ENCODE assay signal across 30 cellular contexts in the genomic region with DNA sequence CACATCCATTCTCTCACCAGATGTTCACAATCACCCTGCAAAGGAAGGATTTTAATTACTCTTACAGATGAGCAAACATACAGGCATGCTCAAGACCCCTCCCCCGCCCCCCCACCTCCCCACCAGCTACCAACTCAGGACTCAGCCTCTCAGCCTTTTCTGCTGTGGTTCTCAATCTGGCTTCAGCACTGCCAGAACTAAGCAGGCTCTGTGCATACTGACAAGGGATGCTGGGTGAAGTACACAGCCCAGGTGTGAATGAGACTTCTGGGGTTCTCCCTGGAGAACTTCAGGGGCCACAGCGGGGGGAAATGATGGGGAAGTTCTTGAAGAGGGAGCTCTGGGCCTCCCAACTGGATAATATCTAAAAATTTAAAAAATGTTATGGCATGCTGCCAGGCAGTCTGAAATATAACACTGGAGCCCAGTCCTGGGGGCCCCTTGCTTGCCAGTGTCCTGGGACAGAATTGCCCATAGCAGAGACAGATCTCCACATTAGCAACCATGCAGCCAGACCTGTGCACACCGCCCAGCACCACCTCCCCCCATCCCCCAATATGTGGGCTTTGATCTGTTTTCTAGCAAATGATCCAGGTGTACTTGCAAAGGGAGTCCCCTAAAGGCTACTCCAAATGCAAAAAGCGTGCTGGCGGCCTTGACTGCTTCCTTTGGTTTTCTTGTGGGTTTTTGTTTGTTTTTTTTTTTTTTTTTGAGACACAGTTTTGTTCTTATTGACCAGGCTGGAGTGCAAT. TPM values are rescaled to one million over a fixed set of nuclear protein-coding genes. Genes with fewer than 3 reads are reported as not detected.
DNase-seq lines count a peak whose midpoint lies in the region; ATAC-seq and TF ChIP-seq lines count a peak whose summit lies in the region.
"Had no signal": no experiment of that assay in that cellular context is flagged by ENCODE, and none has a peak within 500 bp of the region (broad histone marks: within the 10 kb centered on the region; RNA-seq: fewer than 3 reads in every experiment).

No MANE protein-coding gene starts in this region.

- no peak overlapping the region for H2BK20ac ChIP-seq in IMR-90 (ENCODE audit: low read depth, low read length)

- H3K27me3 Mint-ChIP-seq in naive thymus-derived CD4-positive, alpha-beta T cell, result no peaks in the 10 kb centered on the region
- H3K27me3 Mint-ChIP-seq: activated CD4-positive, alpha-beta T cell treated with anti-CD3 and anti-CD28 coated beads for 36 hours; activated T-cell treated with anti-CD3 and anti-CD28 coated beads, Interleukin-2, amount 50 U/mL, for 24 hours had no signal

- H3K4me1 Mint-ChIP-seq in naive thymus-derived CD4-positive, alpha-beta T cell, result no peaks in the 10 kb centered on the region
- H3K4me1 Mint-ChIP-seq: activated CD4-positive, alpha-beta T cell treated with anti-CD3 and anti-CD28 coated beads for 36 hours had no signal

- H3K4me3 ChIP-seq in AG10803 (ENCODE audit: low read length) (no peak overlapping the region), IMR-90 (ENCODE audit: insufficient read depth, low read depth, low read length) (no peak overlapping the region)
- H3K4me3 ChIP-seq in naive thymus-derived CD4-positive, alpha-beta T cell (ENCODE audit: low read length), result no peak overlapping the region
- H3K4me3 ChIP-seq: BLaER1 treated with 17β-estradiol and CSF1 and Interleukin-3, amounts not matched to agents 10 nM and 100 nM; coronary artery; psoas muscle; stomach; tibial artery had no signal

- peak overlapping the region in 2 of 9 donors; percentile 31 to 36 for H3K27ac Mint-ChIP-seq in naive thymus-derived CD4-positive, alpha-beta T cell
- H3K27ac Mint-ChIP-seq: activated CD4-positive, alpha-beta T cell treated with anti-CD3 and anti-CD28 coated beads for 36 hours; activated T-cell treated with anti-CD3 and anti-CD28 coated beads, Interleukin-2, amount 50 U/mL, for 24 hours; effector memory CD8-positive, alpha-beta T cell had no signal

- DNase-seq in AG10803 (ENCODE audit: low read depth) (peak; percentile 44), IMR-90 (peak; percentile 14), amniotic epithelial cell (ENCODE audit: low read depth) (peak; percentile 28), iris pigment epithelial cell (ENCODE audit: low read depth) (peak; percentile 23), NCI-H2196 treated with DMSO at 0.1 percent for 48 hours (lab: John Stamatoyannopoulos, UW; ENCODE audit: unreplicated experiment) (no peak), midbrain (lab: John Stamatoyannopoulos, UW) (no peak)
- no peak for DNase-seq in naive thymus-derived CD4-positive, alpha-beta T cell
- DNase-seq: activated CD4-positive, alpha-beta T cell treated with anti-CD3 and anti-CD28 coated beads for 36 hours; activated gamma-delta T cell treated with Interleukin-2 at 50 U/mL for 16 hours; activated T-cell treated with anti-CD3 and anti-CD28 coated beads, Interleukin-2, amount 50 U/mL, for 24 hours; Caco-2; effector memory CD8-positive, alpha-beta T cell; glutamatergic neuron; MM.1S; NCI-H1417 treated with DMSO at 0.1 percent for 48 hours; NCI-H446 treated with DMSO at 0.1 percent for 48 hours; PC-3; psoas muscle; stimulated activated CD8-positive, alpha-beta memory T cell treated with anti-CD3 and anti-CD28 coated beads, Interleukin-4, amount 100 ng/mL, for 48 hours; stomach; tibial artery had no signal

- no peaks in the 10 kb centered on the region for H3K27me3 ChIP-seq in IMR-90 (ENCODE audit: control insufficient read depth, insufficient read depth, low read length)
- no peaks in the 10 kb centered on the region for H3K27me3 ChIP-seq in naive thymus-derived CD4-positive, alpha-beta T cell (ENCODE audit: control insufficient read depth in 2 of 2, insufficient read depth in 2 of 2, low read length in 2 of 2)
- H3K27me3 ChIP-seq: BLaER1 treated with 17β-estradiol and CSF1 and Interleukin-3, amounts not matched to agents 10 nM and 100 nM; neutrophil; stomach; tibial artery had no signal

- H3K4me2 ChIP-seq in IMR-90 (ENCODE audit: low read depth, low read length), result peak overlapping the region; percentile 30; the same call in 1 of the 2 replicates
- H3K4me2 ChIP-seq: BLaER1 treated with 17β-estradiol and CSF1 and Interleukin-3, amounts not matched to agents 10 nM and 100 nM had no signal

- no peak overlapping the region for H2AK9ac ChIP-seq in IMR-90 (replicated peaks; ENCODE audit: low read depth, low read length, poor library complexity)

- dilution Hi-C loops in IMR-90 (cut with HindIII; ENCODE audit: low sequenced_read_pairs, unreplicated experiment), result no loop called here

- H3K14ac ChIP-seq in IMR-90 (replicated peaks; ENCODE audit: low read depth, low read length), result no peak overlapping the region

- H3K9me3 ChIP-seq in IMR-90 (ENCODE audit: control insufficient read depth, insufficient read depth, low read length), result peaks cover 11% of the 10 kb centered on the region
- peaks cover 0 to 16% (median 0%) of the 10 kb centered on the region in 3 experiments for H3K9me3 ChIP-seq in naive thymus-derived CD4-positive, alpha-beta T cell (ENCODE audit: control insufficient read depth in 2 of 3, low read length in 3 of 3)
- H3K9me3 ChIP-seq: Caco-2, neutrophil, psoas muscle had no signal

- H3K23ac ChIP-seq in IMR-90 (ENCODE audit: low read depth, low read length), result no peak overlapping the region

- H3K18ac ChIP-seq in IMR-90 (ENCODE audit: low read depth, low read length), result no peak overlapping the region; the same call in 1 of the 2 replicates

- H3K56ac ChIP-seq in IMR-90 (ENCODE audit: extremely low read depth, insufficient read depth, low read length), result no peak overlapping the region

- H2AFZ ChIP-seq in IMR-90 (replicated peaks; ENCODE audit: low read length, poor library complexity), result no peak overlapping the region

- no peak overlapping the region; the same call in 1 of the 2 replicates for H3K27ac ChIP-seq in IMR-90 (ENCODE audit: insufficient read depth, low read length)
- H3K27ac ChIP-seq in naive thymus-derived CD4-positive, alpha-beta T cell (ENCODE audit: low read depth, low read length), result no peak overlapping the region
- H3K27ac ChIP-seq: BLaER1 treated with 17β-estradiol and CSF1 and Interleukin-3, amounts not matched to agents 10 nM and 100 nM; coronary artery; neutrophil; stomach; tibial artery had no signal

- peaks cover 8% of the 10 kb centered on the region; the same call in 1 of the 2 replicates for H3K9me1 ChIP-seq in IMR-90 (ENCODE audit: insufficient read depth, low read length)

- H3K9me3 Mint-ChIP-seq in naive thymus-derived CD4-positive, alpha-beta T cell, result peaks cover 0 to 57% (median 17%) of the 10 kb centered on the region in 11 donors

- BruUV-seq in IMR-90 (replicated peaks; lab: Mats Ljungman, UMichigan), result no TSS peak

- no peak overlapping the region for H2BK15ac ChIP-seq in IMR-90 (ENCODE audit: low read depth, low read length)

- ATAC-seq in IMR-90 (ENCODE audit: low read depth), result peak; percentile 68
- ATAC-seq in HG03442 (IDR thresholded peaks at IDR 0.05; ENCODE audit: unreplicated experiment), result no peak
- ATAC-seq in naive thymus-derived CD4-positive, alpha-beta T cell, result no peak
- ATAC-seq: activated CD4-positive, alpha-beta T cell treated with anti-CD3 and anti-CD28 coated beads for 36 hours; effector memory CD8-positive, alpha-beta T cell; HCT116; PC-3 had no signal

- H4K8ac ChIP-seq in IMR-90 (ENCODE audit: low read depth in 2 of 2, low read length in 2 of 2), result no peak overlapping the region

- H3K79me1 ChIP-seq in IMR-90 (ENCODE audit: low read depth in 1 of 2, low read length in 2 of 2), result peaks cover 5 to 10% of the 10 kb centered on the region in 2 experiments; a peak in 2 of 4 replicates

- no peak overlapping the region for H3K4ac ChIP-seq in IMR-90 (ENCODE audit: low read depth, low read length)

- TF ChIP-seq CTCF in AG10803 (conservative IDR thresholded peaks at IDR 0.05; ENCODE audit: low read length), result no peak
- no peak for TF ChIP-seq CTCF in IMR-90 (conservative IDR thresholded peaks at IDR 0.05; ENCODE audit: low read depth, low read length)

- no peak overlapping the region for H3K4me3 Mint-ChIP-seq in naive thymus-derived CD4-positive, alpha-beta T cell
- H3K4me3 Mint-ChIP-seq: activated CD4-positive, alpha-beta T cell treated with anti-CD3 and anti-CD28 coated beads for 36 hours; activated T-cell treated with anti-CD3 and anti-CD28 coated beads, Interleukin-2, amount 50 U/mL, for 24 hours; effector memory CD8-positive, alpha-beta T cell had no signal

- no peak overlapping the region for H3K9ac ChIP-seq in IMR-90 (ENCODE audit: low read depth, low read length)
- H3K9ac ChIP-seq: BLaER1 treated with 17β-estradiol and CSF1 and Interleukin-3, amounts not matched to agents 10 nM and 100 nM had no signal

- intact Hi-C loops in IMR-90 (cut with micrococcal nuclease), result no loop called here
- intact Hi-C loops in naive thymus-derived CD4-positive, alpha-beta T cell (cut with micrococcal nuclease), result no loop called here

- in situ Hi-C loops in IMR-90 (cut with MboI; ENCODE audit: low sequenced_read_pairs), result no loop called here

- H4K91ac ChIP-seq in IMR-90 (ENCODE audit: insufficient read depth, low read depth, low read length), result no peak overlapping the region

- POLR2A ChIA-PET in IMR-90 (lab: Charles Lee; ENCODE audit: unreplicated experiment), result no interaction called here
- POLR2A ChIA-PET in naive thymus-derived CD4-positive, alpha-beta T cell (lab: Charles Lee), result interaction anchor here (1.4 kb wide), 1 partner anchor 27 kb away, joined by 3 read pairs; no protein-coding TSS in a partner anchor

- no peaks in the 10 kb centered on the region for H4K20me1 ChIP-seq in IMR-90 (ENCODE audit: insufficient read depth, low read length)

- CTCF ChIA-PET in IMR-90 (lab: Yijun Ruan, JAX), result no interaction called here
- CTCF ChIA-PET in naive thymus-derived CD4-positive, alpha-beta T cell (lab: Charles Lee), result no interaction called here

- no peak for TF ChIP-seq RAD21 in IMR-90 (IDR thresholded peaks at IDR 0.05; ENCODE audit: low read length)

- no peak overlapping the region for H4K5ac ChIP-seq in IMR-90 (ENCODE audit: low read depth, low read length)

- H3K36me3 Mint-ChIP-seq in naive thymus-derived CD4-positive, alpha-beta T cell, result peaks cover 10 to 40% (median 33%) of the 10 kb centered on the region in 5 donors

- peaks cover 20% of the 10 kb centered on the region for H3K36me3 ChIP-seq in IMR-90 (ENCODE audit: control insufficient read depth, insufficient read depth, low read length)
- H3K36me3 ChIP-seq in naive thymus-derived CD4-positive, alpha-beta T cell (ENCODE audit: control insufficient read depth in 2 of 3, insufficient read depth in 3 of 3, low read length in 3 of 3), result peaks cover 0 to 16% (median 1%) of the 10 kb centered on the region in 3 experiments

- H2BK120ac ChIP-seq in IMR-90 (ENCODE audit: low read depth, low read length), result peak overlapping the region; percentile 31; the same call in 1 of the 2 replicates

- no peak overlapping the region for H2AK5ac ChIP-seq in IMR-90 (ENCODE audit: low read depth, low read length)

- peaks cover 11% of the 10 kb centered on the region for H3K4me1 ChIP-seq in IMR-90 (ENCODE audit: control insufficient read depth, insufficient read depth, low read length)
- no peaks in the 10 kb centered on the region for H3K4me1 ChIP-seq in naive thymus-derived CD4-positive, alpha-beta T cell (ENCODE audit: control insufficient read depth in 2 of 2, insufficient read depth in 2 of 2, low read length in 2 of 2)
- H3K4me1 ChIP-seq: Caco-2, stomach had no signal

- WGBS in IMR-90 (ENCODE audit: extremely low coverage in 2 of 2, insufficient read length in 1 of 2), 2 experiments, result no CpG with 5 or more reads among the region's 5 CpGs

- H2BK5ac ChIP-seq in IMR-90 (ENCODE audit: low read depth, low read length, poor library complexity, severe bottlenecking), result no peak overlapping the region

- TF ChIP-seq POLR2A in IMR-90 (IDR thresholded peaks at IDR 0.05; ENCODE audit: low read depth, low read length), result no peak

RNA-seq across cellular contexts. Expression of a gene that starts 41.4 kb away (rescaled TPM):
- not detected in 2 replicates for total RNA-seq in IMR-90 (2012; rRNA removed)
- polyA plus RNA-seq in IMR-90 (2012; rRNA removed), result not detected in 2 replicates
- polyA plus RNA-seq in IMR-90 (2012; cell fraction: cytosol; rRNA removed), result not detected in 2 replicates
- not detected in 2 replicates for polyA plus RNA-seq in IMR-90 (2012; cell fraction: nucleus; rRNA removed; ENCODE audit: low replicate concordance)
- total RNA-seq in naive thymus-derived CD4-positive, alpha-beta T cell, result not detected
- not detected for polyA plus RNA-seq in naive thymus-derived CD4-positive, alpha-beta T cell
- total RNA-seq: A673; activated CD4-positive, alpha-beta T cell treated with anti-CD3 and anti-CD28 coated beads for 36 hours; Caco-2; esophagus mucosa; lung microvascular endothelial cell; PC-3; stomach; T-helper 1 cell treated with Interleukin-12 subunit alpha and Interleukin-12 subunit beta and Interleukin-4 antibody, amounts not matched to agents 30 ng/mL and 1 ng/mL, for 36 hours had no signal

Comparison
In these comparisons a context has a peak if more than half of its experiments do, and no peak if none do; other contexts are left out.
1. DNase-seq: peak in AG10803 (single experiment), IMR-90 (single experiment), amniotic epithelial cell (single experiment) and iris pigment epithelial cell (single experiment); none in NCI-H2196 treated with DMSO at 0.1 percent for 48 hours (single experiment), midbrain (single experiment) and naive thymus-derived CD4-positive, alpha-beta T cell (0 of 9).